Comparison of ENCODE assay signal across 22 cellular contexts in genomic region chr15:45183511-45183910, GRCh38. TPM values are rescaled to one million over a fixed set of nuclear protein-coding genes. Genes with fewer than 3 reads are reported as not detected.
DNase-seq lines count a peak whose midpoint lies in the region; ATAC-seq and TF ChIP-seq lines count a peak whose summit lies in the region.
"Had no signal": no experiment of that assay in that cellular context is flagged by ENCODE, and none has a peak within 500 bp of the region (broad histone marks: within the 10 kb centered on the region; RNA-seq: fewer than 3 reads in every experiment).

No MANE protein-coding gene starts in this region.

- H3K9me3 Mint-ChIP-seq in H9 (no peaks in the 10 kb centered on the region; a peak in 2 of 5 replicates), neural crest cell (peaks cover 2% of the 10 kb centered on the region)

- H3K23me2 ChIP-seq in H9 (ENCODE audit: insufficient read length, low read depth, low read length, poor library complexity, severe bottlenecking) = peaks cover 4% of the 10 kb centered on the region

- no peak overlapping the region for H2BK12ac ChIP-seq in H9 (ENCODE audit: insufficient read length, low read depth, low read length)

- H3K27ac ChIP-seq in H9 (ENCODE audit: insufficient read length, low read depth, low read length) (no peak overlapping the region), SK-N-MC (peak overlapping the region; percentile 73)
- H3K27ac ChIP-seq: ascending aorta, left ventricle myocardium inferior, thyroid gland had no signal

- no peak overlapping the region for H3K9ac ChIP-seq in H9 (ENCODE audit: extremely low read depth, insufficient read length, low read length)
- no peak overlapping the region for H3K9ac ChIP-seq in SK-N-MC (ENCODE audit: insufficient read length)

- TF ChIP-seq CTCF in H9 (conservative IDR thresholded peaks at IDR 0.05) (no peak), neural crest cell (conservative IDR thresholded peaks at IDR 0.05) (no peak)

- H4K8ac ChIP-seq in H9 (replicated peaks; ENCODE audit: insufficient read length, low read depth, low read length) = no peak overlapping the region

- no peak overlapping the region for H3T11ph ChIP-seq in H9 (ENCODE audit: low read length)

- H3K18ac ChIP-seq in H9 (ENCODE audit: insufficient read length, low read depth, low read length) = no peak overlapping the region

- no peak overlapping the region for H2BK15ac ChIP-seq in H9 (ENCODE audit: low read depth, low read length)

- H4K20me1 ChIP-seq in H9 (ENCODE audit: control insufficient read depth, insufficient read depth, insufficient read length) = no peaks in the 10 kb centered on the region

- no peak overlapping the region for H3K23ac ChIP-seq in H9 (ENCODE audit: insufficient read length, low read depth, low read length)

- no peak overlapping the region for H3K4ac ChIP-seq in H9 (ENCODE audit: low read depth, low read length)

- H3K27me3 ChIP-seq in H9 (ENCODE audit: insufficient read depth, low read length) = peaks cover 3% of the 10 kb centered on the region; the same call in 1 of the 2 replicates
- H3K27me3 ChIP-seq: ascending aorta, thyroid gland had no signal

- peaks cover 11% of the 10 kb centered on the region for H3K27me3 Mint-ChIP-seq in H9 (ENCODE audit: low read depth)
- peaks cover 3% of the 10 kb centered on the region for H3K27me3 Mint-ChIP-seq in neural crest cell (ENCODE audit: low read depth)
- H3K27me3 Mint-ChIP-seq: T-helper 17 cell had no signal

- H3K36me3 ChIP-seq in SK-N-MC (ENCODE audit: insufficient read depth, low read length) = no peaks in the 10 kb centered on the region
- H3K36me3 ChIP-seq: ascending aorta, left ventricle myocardium inferior, thyroid gland had no signal

- DNase-seq in D341Med (ENCODE audit: low spot score) (peak; percentile 14), H9 (no peak), SK-N-MC (ENCODE audit: low read depth, low spot score) (no peak), neural crest cell (ENCODE audit: low read depth, low spot score) (no peak), NCI-H1930 (lab: John Stamatoyannopoulos, UW) (no peak)
- no peak for DNase-seq in stimulated activated CD4-positive, alpha-beta T cell treated with anti-CD3 and anti-CD28 coated beads, Interleukin-2, amount 100 ng/mL, for 48 hours
- DNase-seq: activated naive CD4-positive, alpha-beta T cell treated with anti-CD3 and anti-CD28 coated beads, Interleukin-2, amount 50 U/mL, for 16 hours; cerebellar nuclear complex; effector memory CD4-positive, alpha-beta T cell; HCEC 1CT; left ventricle myocardium inferior; NCI-H2107; right cardiac atrium; stimulated activated naive CD4-positive, alpha-beta T cell treated with Interleukin-2 at 50 U/mL for 16 hours; T-helper 17 cell; thyroid gland had no signal

- H3K4me1 ChIP-seq in H9 (ENCODE audit: insufficient read depth, low read length) = peaks cover 21% of the 10 kb centered on the region

- peak overlapping the region in 1 of 2 experiments; percentile 66; a peak in 2 of 5 replicates for H3K4me3 Mint-ChIP-seq in H9
- H3K4me3 Mint-ChIP-seq in neural crest cell = peak overlapping the region; percentile 71
- H3K4me3 Mint-ChIP-seq: B cell, T-helper 17 cell had no signal

- no peak overlapping the region for H4K91ac ChIP-seq in H9 (ENCODE audit: insufficient read length, low read depth, low read length)

- peak overlapping the region; percentile 17; the same call in 1 of the 2 replicates for H3K14ac ChIP-seq in H9 (ENCODE audit: insufficient read depth, low read length)

- H2AFZ ChIP-seq in H9 (ENCODE audit: low read length) = no peak overlapping the region

- no peak overlapping the region for H3K4me2 ChIP-seq in H9 (ENCODE audit: insufficient read depth, insufficient read length, low read length)

- peaks cover 59 to 60% of the 10 kb centered on the region in 2 experiments for H3K4me1 Mint-ChIP-seq in H9
- H3K4me1 Mint-ChIP-seq in neural crest cell = peaks cover 59% of the 10 kb centered on the region

- no peak overlapping the region for H2BK5ac ChIP-seq in H9 (ENCODE audit: insufficient read length, low read length)

- no peak overlapping the region for H2BK20ac ChIP-seq in H9 (ENCODE audit: low read depth, low read length, poor library complexity, severe bottlenecking)

- H3K27ac Mint-ChIP-seq in H9 (peak overlapping the region in 1 of 3 experiments; percentile 78; a peak in 2 of 7 replicates), neural crest cell (ENCODE audit: unreplicated experiment) (no peak overlapping the region)
- H3K27ac Mint-ChIP-seq: B cell, IgD-negative memory B cell, T-helper 17 cell had no signal

- no peak for ATAC-seq in HG03439 (IDR thresholded peaks at IDR 0.05; ENCODE audit: unreplicated experiment)
- ATAC-seq: right cardiac atrium, T-helper 17 cell had no signal

- H2AK5ac ChIP-seq in H9 (ENCODE audit: insufficient read length, low read length) = no peak overlapping the region

- H3K9me3 ChIP-seq in H9 (ENCODE audit: control insufficient read depth, low read depth, low read length) (no peaks in the 10 kb centered on the region), SK-N-MC (ENCODE audit: low read depth, low read length) (no peaks in the 10 kb centered on the region)
- H3K9me3 ChIP-seq: ascending aorta, left ventricle myocardium inferior, thyroid gland had no signal

- no CpG with 5 or more reads among the region's 2 CpGs for WGBS in H9 (ENCODE audit: extremely low coverage, insufficient read length, low lambda C conversion rate)

- peaks cover 13% of the 10 kb centered on the region for H3K79me1 ChIP-seq in H9 (ENCODE audit: insufficient read depth, low read depth, low read length, poor library complexity, severe bottlenecking)

- no peak overlapping the region for H3K4me3 ChIP-seq in SK-N-MC
- H3K4me3 ChIP-seq: ascending aorta, left ventricle myocardium inferior, thyroid gland had no signal

- no peak overlapping the region for H2BK120ac ChIP-seq in H9 (ENCODE audit: low read depth, low read length, poor library complexity, severe bottlenecking)

- H3K36me3 Mint-ChIP-seq in H9 (ENCODE audit: insufficient read depth in 1 of 3, low read depth in 3 of 3) (peaks cover 5 to 14% (median 5%) of the 10 kb centered on the region in 3 experiments; a peak in 3 of 7 replicates), neural crest cell (ENCODE audit: low read depth) (peaks cover 11% of the 10 kb centered on the region)
- H3K36me3 Mint-ChIP-seq: IgD-negative memory B cell had no signal

- H4K5ac ChIP-seq in H9 (ENCODE audit: insufficient read length, low read depth, low read length) = no peak overlapping the region

- H3K56ac ChIP-seq in H9 (ENCODE audit: insufficient read length, low read depth, low read length) = no peak overlapping the region

- H3K79me2 ChIP-seq in H9 (ENCODE audit: insufficient read depth, low read length) = peaks cover 3% of the 10 kb centered on the region; the same call in 1 of the 2 replicates

RNA-seq across cellular contexts. Expression of gene SHF, which starts 4.3 kb away (rescaled TPM):
- total RNA-seq in H9 (2021) (21.7 and 22.3 TPM in 2 replicates), neural crest cell (55.0 and 59.0 TPM in 2 replicates)

RNA-seq across cellular contexts. Expression of gene DUOX1, which starts 53.7 kb away (rescaled TPM):
- total RNA-seq in H9 (2021) (2.3 and 2.6 TPM in 2 replicates), neural crest cell (not detected in 2 replicates)
- total RNA-seq: OCI-LY7 had no signal

RNA-seq across cellular contexts. Expression of gene DUOXA1, which starts 53.8 kb away (rescaled TPM):
- total RNA-seq in H9 (2021) (1.2 and 1.3 TPM in 2 replicates), neural crest cell (not detected in 2 replicates)
- total RNA-seq: Calu3, OCI-LY7 had no signal
